In the genomic region with DNA sequence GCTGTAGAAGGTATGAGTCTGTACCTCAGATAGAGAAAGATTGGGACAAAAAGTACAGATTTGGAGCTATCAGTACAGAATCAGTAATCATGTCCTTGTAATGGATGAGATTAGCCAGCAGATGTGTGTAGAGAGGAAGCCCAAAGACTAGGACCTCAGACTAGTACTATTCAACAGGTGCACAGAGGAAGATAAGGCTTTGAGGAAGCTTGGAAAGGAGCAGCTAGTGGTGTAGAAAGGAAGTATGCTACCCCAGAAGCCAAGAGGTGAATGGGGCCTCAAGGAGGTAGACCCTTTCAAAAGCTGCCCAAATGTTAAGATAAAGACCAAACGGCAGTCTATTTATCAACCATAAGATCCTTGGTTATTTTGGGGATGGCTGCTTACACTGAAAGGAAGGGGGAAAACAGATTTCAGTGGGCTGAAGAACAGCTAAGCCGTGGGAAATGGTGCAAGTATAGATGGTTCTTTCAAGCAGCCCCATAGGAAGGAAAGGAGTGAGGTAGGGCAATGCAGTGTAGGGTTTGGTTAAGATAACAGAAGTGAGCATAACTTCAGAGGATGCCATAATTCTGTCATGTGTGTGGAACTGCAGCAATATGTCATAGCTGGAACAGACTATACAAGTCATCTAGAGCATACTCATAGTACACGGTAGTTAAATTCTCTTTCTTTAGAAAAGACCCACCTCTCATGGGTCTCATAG, we compare ENCODE assay signal across 21 cellular contexts.
"Had no signal": no experiment of that assay in that cellular context is flagged by ENCODE, and none has a peak within 500 bp of the region (broad histone marks: within the 10 kb centered on the region; RNA-seq: fewer than 3 reads in every experiment).

No MANE protein-coding gene starts in this region.

- H3K27ac ChIP-seq: adrenal gland, ascending aorta, foreskin keratinocyte, hepatocyte, left ventricle myocardium inferior, tibial artery had no signal

- ATAC-seq: foreskin keratinocyte, natural killer cell had no signal

- H3K27me3 ChIP-seq: adrenal gland, ascending aorta, hepatocyte, tibial artery had no signal

- H3K4me3 Mint-ChIP-seq: activated CD4-positive, alpha-beta memory T cell treated with anti-CD3 and anti-CD28 coated beads, Interleukin-2, amount 10 ng/mL, durations not matched to agents 7 days and 5 days; activated CD4-positive, alpha-beta T cell treated with anti-CD3 and anti-CD28 coated beads, Interleukin-2, amount 10 ng/mL, durations not matched to agents 24 days and 14 days; activated T-helper 1 cell treated with anti-CD3 and anti-CD28 coated beads, Interleukin-12 subunit alpha, Interleukin-12 subunit beta, Interleukin-2, Interleukin-4 antibody, amounts not matched to agents 30 ng/mL and 10 ng/mL and 1 ng/mL, durations not matched to agents 14 hours and 24 hours and 36 hours; immature natural killer cell; natural killer cell; stimulated activated naive CD8-positive, alpha-beta T cell treated with anti-CD3 and anti-CD28 coated beads, Interleukin-15, Interleukin-2, amounts not matched to agents 100 ng/mL and 50 ng/mL, for 24 hours had no signal

- H3K9me3 Mint-ChIP-seq: activated CD4-positive, alpha-beta memory T cell treated with anti-CD3 and anti-CD28 coated beads, Interleukin-2, amount 10 ng/mL, durations not matched to agents 7 days and 5 days; activated naive CD4-positive, alpha-beta T cell treated with anti-CD3 and anti-CD28 coated beads, Interleukin-2, amount 50 U/mL, for 72 hours; activated T-helper 1 cell treated with anti-CD3 and anti-CD28 coated beads, Interleukin-12 subunit alpha, Interleukin-12 subunit beta, Interleukin-2, Interleukin-4 antibody, amounts not matched to agents 30 ng/mL and 10 ng/mL and 1 ng/mL, durations not matched to agents 14 hours and 24 hours and 36 hours; natural killer cell had no signal

- DNase-seq: activated CD4-positive, alpha-beta memory T cell treated with anti-CD3 and anti-CD28 coated beads, Interleukin-2, amount 10 ng/mL, durations not matched to agents 7 days and 5 days; activated CD4-positive, alpha-beta T cell treated with anti-CD3 and anti-CD28 coated beads, Interleukin-2, amount 10 ng/mL, durations not matched to agents 24 days and 14 days; activated CD4-positive, CD25-positive, alpha-beta regulatory T cell; adrenal gland; central memory CD4-positive, alpha-beta T cell; dermis blood vessel endothelial cell; effector CD8-positive, alpha-beta T cell; erythroblast; foreskin keratinocyte; immature natural killer cell; left ventricle myocardium inferior; natural killer cell; stimulated activated CD4-positive, alpha-beta T cell treated with anti-CD3 and anti-CD28 coated beads, Interleukin-2, amount 100 ng/mL, for 48 hours; stimulated activated CD8-positive, alpha-beta memory T cell treated with anti-CD3 and anti-CD28 coated beads, Interleukin-4, amount 100 ng/mL, for 48 hours; tibial artery had no signal

- H3K79me2 ChIP-seq: hepatocyte had no signal

- H3K9me3 ChIP-seq: adrenal gland, ascending aorta, left ventricle myocardium inferior, tibial artery had no signal

- H3K4me1 Mint-ChIP-seq: activated CD4-positive, alpha-beta memory T cell treated with anti-CD3 and anti-CD28 coated beads, Interleukin-2, amount 10 ng/mL, durations not matched to agents 7 days and 5 days; activated CD4-positive, alpha-beta T cell treated with anti-CD3 and anti-CD28 coated beads, Interleukin-2, amount 10 ng/mL, durations not matched to agents 24 days and 14 days; immature natural killer cell; natural killer cell had no signal

- H3K36me3 ChIP-seq: adrenal gland, ascending aorta, left ventricle myocardium inferior, tibial artery had no signal

- H3K36me3 Mint-ChIP-seq: activated naive CD4-positive, alpha-beta T cell treated with anti-CD3 and anti-CD28 coated beads, Interleukin-2, amount 50 U/mL, for 72 hours; immature natural killer cell; natural killer cell had no signal

- H3K27me3 Mint-ChIP-seq: activated CD4-positive, alpha-beta memory T cell treated with anti-CD3 and anti-CD28 coated beads, Interleukin-2, amount 10 ng/mL, durations not matched to agents 7 days and 5 days; activated CD4-positive, alpha-beta T cell treated with anti-CD3 and anti-CD28 coated beads, Interleukin-2, amount 10 ng/mL, durations not matched to agents 24 days and 14 days; progenitor cell of endocrine pancreas; stimulated activated naive CD8-positive, alpha-beta T cell treated with anti-CD3 and anti-CD28 coated beads, Interleukin-15, Interleukin-2, amounts not matched to agents 100 ng/mL and 50 ng/mL, for 24 hours had no signal

- H3K4me3 ChIP-seq: adrenal gland, ascending aorta, hepatocyte, left ventricle myocardium inferior, tibial artery had no signal

- H2AFZ ChIP-seq: hepatocyte had no signal

- H3K27ac Mint-ChIP-seq: activated CD4-positive, alpha-beta memory T cell treated with anti-CD3 and anti-CD28 coated beads, Interleukin-2, amount 10 ng/mL, durations not matched to agents 7 days and 5 days; activated CD4-positive, alpha-beta T cell treated with anti-CD3 and anti-CD28 coated beads, Interleukin-2, amount 10 ng/mL, durations not matched to agents 24 days and 14 days; activated naive CD4-positive, alpha-beta T cell treated with anti-CD3 and anti-CD28 coated beads, Interleukin-2, amount 50 U/mL, for 72 hours; activated T-helper 1 cell treated with anti-CD3 and anti-CD28 coated beads, Interleukin-12 subunit alpha, Interleukin-12 subunit beta, Interleukin-2, Interleukin-4 antibody, amounts not matched to agents 30 ng/mL and 10 ng/mL and 1 ng/mL, durations not matched to agents 14 hours and 24 hours and 36 hours; immature natural killer cell; natural killer cell; progenitor cell of endocrine pancreas; stimulated activated naive CD8-positive, alpha-beta T cell treated with anti-CD3 and anti-CD28 coated beads, Interleukin-15, Interleukin-2, amounts not matched to agents 100 ng/mL and 50 ng/mL, for 24 hours had no signal

- H3K4me1 ChIP-seq: adrenal gland, ascending aorta, foreskin keratinocyte, left ventricle myocardium inferior, tibial artery had no signal

- H3K4me2 ChIP-seq: hepatocyte had no signal
